In the genomic region with DNA sequence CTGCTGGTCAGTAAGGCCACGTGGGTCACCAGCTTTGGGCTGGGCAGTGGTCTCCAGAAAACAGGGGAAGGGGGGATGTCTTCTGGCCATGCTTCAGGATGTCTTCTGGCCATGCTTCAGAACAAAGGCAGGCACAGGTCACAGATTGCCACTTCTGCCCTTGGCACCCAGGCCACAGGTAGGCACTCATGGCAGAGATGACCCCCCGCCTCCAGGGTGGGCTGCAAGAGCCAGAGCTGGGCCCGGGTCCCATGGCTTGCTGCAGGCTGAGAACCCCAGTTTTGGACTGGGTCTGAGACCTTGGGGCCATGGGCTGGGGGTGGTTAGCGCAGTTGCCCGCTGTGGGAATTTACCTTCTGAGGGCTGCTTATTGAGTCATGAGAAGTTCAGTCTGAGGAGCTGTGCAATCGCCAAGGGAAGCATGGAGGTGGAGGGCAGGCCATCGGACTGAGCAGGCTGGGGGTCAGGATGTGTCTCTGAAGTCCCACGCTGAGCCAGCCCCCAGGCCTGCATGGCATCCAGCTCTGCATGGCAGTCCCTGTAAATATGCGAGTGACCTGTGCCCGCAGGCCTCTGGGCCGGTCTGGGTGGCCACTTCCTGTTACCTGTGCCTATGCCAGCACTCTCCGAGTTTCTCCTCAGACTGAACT, we compare ENCODE assay signal across 9 cellular contexts. TPM values are rescaled to one million over a fixed set of nuclear protein-coding genes. Genes with fewer than 3 reads are reported as not detected.
DNase-seq lines count a peak whose midpoint lies in the region; ATAC-seq and TF ChIP-seq lines count a peak whose summit lies in the region.
"Had no signal": no experiment of that assay in that cellular context is flagged by ENCODE, and none has a peak within 500 bp of the region (broad histone marks: within the 10 kb centered on the region; RNA-seq: fewer than 3 reads in every experiment).

No MANE protein-coding gene starts in this region.

- peak overlapping the region; percentile 92 for H3K4me3 ChIP-seq in OCI-LY7 (ENCODE audit: low read depth, low read length, poor library complexity, severe bottlenecking)
- peak overlapping the region; percentile 50 to 95 (median 79) for H3K4me3 ChIP-seq in dorsolateral prefrontal cortex
- no peak overlapping the region for H3K4me3 ChIP-seq in trophoblast cell (ENCODE audit: low read depth, low read length)

- CTCF ChIA-PET in Calu3 (lab: Charles Lee) (interaction anchor here (0.6 to 1.2 kb wide), 3 partner anchors 21 to 534 kb away, joined by 3 to 5 read pairs (median 3); no protein-coding TSS in a partner anchor), OCI-LY7 (lab: Charles Lee; ENCODE audit: unreplicated experiment) (no interaction called here)

- no peaks in the 10 kb centered on the region for H3K27me3 Mint-ChIP-seq in Calu3 (ENCODE audit: unreplicated experiment)

- H3K4me2 ChIP-seq in OCI-LY7 (ENCODE audit: low read length) (peak overlapping the region; percentile 76), trophoblast cell (ENCODE audit: low read length) (no peak overlapping the region)

- no peak overlapping the region for H2AK5ac ChIP-seq in trophoblast cell (ENCODE audit: low read length)

- H4K8ac ChIP-seq in trophoblast cell (ENCODE audit: low read depth, low read length) = no peak overlapping the region

- H3K9me3 ChIP-seq in OCI-LY7 (ENCODE audit: low read length) = no peaks in the 10 kb centered on the region
- no peaks in the 10 kb centered on the region for H3K9me3 ChIP-seq in trophoblast cell (ENCODE audit: insufficient read depth, low read depth, low read length)
- H3K9me3 ChIP-seq: SJSA1 had no signal

- peaks cover 5% of the 10 kb centered on the region for H3K79me1 ChIP-seq in trophoblast cell (ENCODE audit: low read length)

- no peak overlapping the region for H4K91ac ChIP-seq in trophoblast cell (ENCODE audit: low read depth, low read length)

- no peak overlapping the region for H4K12ac ChIP-seq in trophoblast cell (ENCODE audit: low read depth, low read length)

- no TSS peak for BruUV-seq in Calu3 (replicated peaks; lab: Mats Ljungman, UMichigan)
- BruUV-seq in OCI-LY7 (replicated peaks; lab: Mats Ljungman, UMichigan) = no TSS peak

- no peaks in the 10 kb centered on the region for H3K9me2 ChIP-seq in OCI-LY7 (ENCODE audit: insufficient read depth, low read length)

- H2AFZ ChIP-seq in OCI-LY7 (ENCODE audit: low read length) (no peak overlapping the region), trophoblast cell (ENCODE audit: insufficient read depth, low read length, poor library complexity) (no peak overlapping the region)

- H3K27ac ChIP-seq in OCI-LY7 (ENCODE audit: low read depth, low read length, poor library complexity, severe bottlenecking) (no peak overlapping the region), dorsolateral prefrontal cortex (peak overlapping the region in 55 of 59 donors; percentile 9 to 90 (median 75)), trophoblast cell (ENCODE audit: low read depth, low read length) (no peak overlapping the region)
- H3K27ac ChIP-seq: SJSA1 had no signal

- no peaks in the 10 kb centered on the region for H3K9me3 Mint-ChIP-seq in Calu3 (ENCODE audit: low read depth, unreplicated experiment)

- peaks cover 11% of the 10 kb centered on the region; the same call in 1 of the 2 replicates for H4K20me1 ChIP-seq in OCI-LY7 (ENCODE audit: insufficient read depth, low read length)

- H3K4me1 Mint-ChIP-seq in Calu3 (ENCODE audit: low read depth, unreplicated experiment) = peaks cover 31% of the 10 kb centered on the region

- no peak overlapping the region for H3K14ac ChIP-seq in trophoblast cell (ENCODE audit: low read length)

- no peak for ATAC-seq in HG02571 (IDR thresholded peaks at IDR 0.05; ENCODE audit: unreplicated experiment)

- no peak overlapping the region for H3K18ac ChIP-seq in trophoblast cell (ENCODE audit: low read length)

- H3K27me3 ChIP-seq in dorsolateral prefrontal cortex (no peaks in the 10 kb centered on the region), trophoblast cell (ENCODE audit: insufficient read depth, low read length) (peaks cover 9% of the 10 kb centered on the region)
- H3K27me3 ChIP-seq: SJSA1 had no signal

- DNase-seq in Calu3 = no peak
- DNase-seq in OCI-LY7 (ENCODE audit: low spot score) = no peak
- DNase-seq in dorsolateral prefrontal cortex = no peak
- peak; percentile 59 to 79 for DNase-seq in trophoblast cell
- DNase-seq in AG08396 (ENCODE audit: low spot score) = no peak
- no peak for DNase-seq in stimulated activated CD8-positive, alpha-beta memory T cell treated with anti-CD3 and anti-CD28 coated beads, Interleukin-4, amount 100 ng/mL, for 48 hours
- DNase-seq in HPDE6-E6E7 (ENCODE audit: extremely low spot score) = no peak

- POLR2A ChIA-PET in OCI-LY7 (lab: Charles Lee) = no interaction called here

- H2BK12ac ChIP-seq in trophoblast cell (ENCODE audit: low read length) = no peak overlapping the region

- H3K27ac Mint-ChIP-seq in Calu3 (ENCODE audit: unreplicated experiment) = no peak overlapping the region

- no peak overlapping the region for H2BK120ac ChIP-seq in trophoblast cell (ENCODE audit: insufficient read depth, low read length, poor library complexity)

- no peak for TF ChIP-seq CTCF in Calu3 (IDR thresholded peaks at IDR 0.05; ENCODE audit: unreplicated experiment)
- peak; percentile 1; the same call in 1 of the 2 replicates for TF ChIP-seq CTCF in OCI-LY7 (conservative IDR thresholded peaks at IDR 0.05; ENCODE audit: low read length)
- TF ChIP-seq CTCF in dorsolateral prefrontal cortex (IDR thresholded peaks at IDR 0.05 in 54 of 56, conservative IDR thresholded peaks at IDR 0.05 in 2 of 56; ENCODE audit: low read depth in 1 of 56, partially characterized antibody in 56 of 56) = peak in 4 of 56 donors; percentile 1 to 4 (median 2)

- H3K36me3 ChIP-seq in OCI-LY7 (ENCODE audit: insufficient read depth, low read length) (no peaks in the 10 kb centered on the region), trophoblast cell (ENCODE audit: control insufficient read depth in 1 of 2, insufficient read depth in 2 of 2, low read length in 2 of 2) (no peaks in the 10 kb centered on the region)

- H2BK5ac ChIP-seq in trophoblast cell (ENCODE audit: low read depth, low read length, poor library complexity) = no peak overlapping the region

- H3K4me1 ChIP-seq in OCI-LY7 (ENCODE audit: insufficient read depth, low read length, poor library complexity, severe bottlenecking) (peaks cover 38% of the 10 kb centered on the region), trophoblast cell (ENCODE audit: control insufficient read depth in 1 of 2, insufficient read depth in 2 of 2, low read length in 2 of 2) (peaks cover 26 to 28% of the 10 kb centered on the region in 2 experiments)

- intact Hi-C loops in Calu3 (cut with micrococcal nuclease; ENCODE audit: unreplicated experiment) (no loop called here), OCI-LY7 (cut with micrococcal nuclease; ENCODE audit: unreplicated experiment) (loop anchor here (1.0 kb wide), 1 partner anchor 19 kb away; no protein-coding TSS in a partner anchor), dorsolateral prefrontal cortex (cut with DNase I) (no loop called here)

- H3K4me3 Mint-ChIP-seq in Calu3 (ENCODE audit: low read depth, unreplicated experiment) = peak overlapping the region; percentile 79

- H3K9ac ChIP-seq in trophoblast cell (ENCODE audit: low read length) = no peak overlapping the region

- H3K36me3 Mint-ChIP-seq in Calu3 (ENCODE audit: insufficient read depth, unreplicated experiment) = peaks cover 46% of the 10 kb centered on the region

- no peak overlapping the region for H3K4ac ChIP-seq in trophoblast cell (ENCODE audit: low read depth, low read length)

- no CpG with 5 or more reads among the region's 12 CpGs for WGBS in trophoblast cell (ENCODE audit: extremely low coverage, insufficient coverage, insufficient read length)

- H3K23ac ChIP-seq in trophoblast cell (ENCODE audit: low read length) = no peak overlapping the region

- H3K79me2 ChIP-seq in OCI-LY7 (ENCODE audit: insufficient read depth, low read depth, low read length) = peaks cover 7% of the 10 kb centered on the region; the same call in 1 of the 2 replicates
- H3K79me2 ChIP-seq in trophoblast cell (ENCODE audit: control insufficient read depth, insufficient read depth, low read length, poor library complexity) = peaks cover 2% of the 10 kb centered on the region

RNA-seq across cellular contexts. Expression of gene ANKRD13B, which starts 1.6 kb away (rescaled TPM):
- total RNA-seq in Calu3 (2022) = 8.8 TPM in 2 replicates
- 17.8 and 22.8 TPM in 2 replicates for total RNA-seq in OCI-LY7 (2014; rRNA removed; shearing (Covaris generic))
- total RNA-seq in OCI-LY7 (2022) = 30.5 and 32.8 TPM in 2 replicates
- total RNA-seq in dorsolateral prefrontal cortex = 10 to 100 TPM; 34.3 to 82.0 (median 53.1) TPM
- polyA plus RNA-seq in trophoblast cell (2013) = 1.6 and 1.9 TPM in 2 replicates

RNA-seq across cellular contexts. Expression of gene GIT1, which starts 5.1 kb away (rescaled TPM):
- total RNA-seq in Calu3 (2022) (46.3 and 47.7 TPM in 2 replicates), OCI-LY7 (2022) (60.2 and 69.6 TPM in 2 replicates), dorsolateral prefrontal cortex (100 to 1,000 TPM; 110 to 287 (median 170) TPM)
- total RNA-seq in OCI-LY7 (2014; rRNA removed; shearing (Covaris generic)) = 38.8 and 44.3 TPM in 2 replicates
- 33.6 and 35.0 TPM in 2 replicates for polyA plus RNA-seq in trophoblast cell (2013)

RNA-seq across cellular contexts. Expression of gene TP53I13, which starts 26.1 kb away (rescaled TPM):
- 32.8 and 35.1 TPM in 2 replicates for total RNA-seq in Calu3 (2022)
- 27.5 and 30.9 TPM in 2 replicates for total RNA-seq in OCI-LY7 (2014; rRNA removed; shearing (Covaris generic))
- total RNA-seq in OCI-LY7 (2022) = 20.8 and 26.5 TPM in 2 replicates
- 10 to 100 TPM; 10.1 to 40.2 (median 20.1) TPM for total RNA-seq in dorsolateral prefrontal cortex
- 17.1 and 19.5 TPM in 2 replicates for polyA plus RNA-seq in trophoblast cell (2013)

RNA-seq across cellular contexts. Expression of gene ABHD15, which starts 27.7 kb away (rescaled TPM):
- total RNA-seq in Calu3 (2022) (12.5 and 12.9 TPM in 2 replicates), OCI-LY7 (2022) (13.9 and 15.3 TPM in 2 replicates), dorsolateral prefrontal cortex (1 to 10 TPM; 1.9 to 8.0 (median 4.2) TPM)
- 7.7 and 8.5 TPM in 2 replicates for total RNA-seq in OCI-LY7 (2014; rRNA removed; shearing (Covaris generic))
- polyA plus RNA-seq in trophoblast cell (2013) = 2.3 and 2.8 TPM in 2 replicates

RNA-seq across cellular contexts. Expression of gene CORO6, which starts 28.1 kb away (rescaled TPM):
- 0.47 and 0.49 TPM in 2 replicates for total RNA-seq in Calu3 (2022)
- total RNA-seq in OCI-LY7 (2014; rRNA removed; shearing (Covaris generic)) = 3.9 and 5.9 TPM in 2 replicates
- 6.2 and 7.5 TPM in 2 replicates for total RNA-seq in OCI-LY7 (2022)
- 100 to 1,000 TPM in 23 of 120 experiments, 10 to 100 TPM in 97; 31.5 to 153 (median 80.8) TPM for total RNA-seq in dorsolateral prefrontal cortex
- polyA plus RNA-seq in trophoblast cell (2013) = 10.5 and 11.5 TPM in 2 replicates

Comparison
In these comparisons a context has a peak if more than half of its experiments do, and no peak if none do; other contexts are left out.
1. DNase-seq: peak in trophoblast cell (2 of 2); none in Calu3 (single experiment), OCI-LY7 (single experiment), dorsolateral prefrontal cortex (0 of 10), AG08396 (single experiment), stimulated activated CD8-positive, alpha-beta memory T cell treated with anti-CD3 and anti-CD28 coated beads, Interleukin-4, amount 100 ng/mL, for 48 hours (single experiment) and HPDE6-E6E7 (single experiment).
2. H3K27ac ChIP-seq: peak in dorsolateral prefrontal cortex (55 of 59); none in OCI-LY7 (single experiment) and trophoblast cell (single experiment).